In the genomic region with DNA sequence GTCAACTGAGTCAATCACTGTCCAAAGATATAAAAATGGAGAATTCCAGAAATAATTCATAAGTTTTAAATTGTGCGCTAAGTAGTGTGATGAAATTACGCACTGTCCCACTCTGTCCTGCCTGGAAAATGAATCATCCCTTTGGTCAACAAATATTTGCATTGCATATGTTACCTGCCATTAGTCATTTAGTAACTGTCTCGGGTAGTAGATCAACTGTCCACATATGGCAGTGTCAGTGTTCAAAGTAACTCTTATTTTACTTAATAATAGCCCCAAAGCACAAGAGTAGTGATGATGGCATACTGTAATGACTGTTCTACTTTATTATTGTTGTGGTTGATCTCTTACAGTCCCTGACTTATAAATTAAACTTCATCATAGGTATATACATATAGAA, we compare ENCODE assay signal across 10 cellular contexts. TPM values are rescaled to one million over a fixed set of nuclear protein-coding genes. Genes with fewer than 3 reads are reported as not detected.
A peak's percentile ranks its signal among the peaks of the same experiment; 100 is the strongest.
DNase-seq lines count a peak whose midpoint lies in the region; ATAC-seq and TF ChIP-seq lines count a peak whose summit lies in the region.
"Had no signal": no experiment of that assay in that cellular context is flagged by ENCODE, and none has a peak within 500 bp of the region (broad histone marks: within the 10 kb centered on the region; RNA-seq: fewer than 3 reads in every experiment).

No MANE protein-coding gene starts in this region.

- no peak for ATAC-seq in GM18858 (IDR thresholded peaks at IDR 0.05; ENCODE audit: unreplicated experiment)

- H3K4me1 ChIP-seq in ES-I3 (ENCODE audit: insufficient read depth, low read length) = peaks cover 33% of the 10 kb centered on the region; the same call in 1 of the 2 replicates
- H3K4me1 ChIP-seq in OCI-LY7 (ENCODE audit: insufficient read depth, low read length, poor library complexity, severe bottlenecking) = peaks cover 16% of the 10 kb centered on the region
- peaks cover 35% of the 10 kb centered on the region for H3K4me1 ChIP-seq in endocrine pancreas (ENCODE audit: control insufficient read depth, insufficient read depth, low read length)

- DNase-seq in OCI-LY7 (ENCODE audit: low spot score) = no peak
- DNase-seq in nephron progenitor cell = no peak
- no peak for DNase-seq in AML-193 (lab: John Stamatoyannopoulos, UW)
- DNase-seq in HT-29 (ENCODE audit: low spot score) = no peak
- no peak for DNase-seq in occipital lobe (lab: John Stamatoyannopoulos, UW)
- DNase-seq: central memory CD4-positive, alpha-beta T cell; stimulated activated CD4-positive, alpha-beta T cell treated with anti-CD3 and anti-CD28 coated beads, Interleukin-12 subunit alpha, Interleukin-12 subunit beta, amount 100 ng/mL, for 4 hours had no signal

- no peaks in the 10 kb centered on the region for H3K27me3 ChIP-seq in endocrine pancreas (ENCODE audit: control insufficient read depth, insufficient read depth, low read length)

- H3K9me2 ChIP-seq in OCI-LY7 (ENCODE audit: insufficient read depth, low read length) = no peaks in the 10 kb centered on the region

- no peak overlapping the region for H3K27ac ChIP-seq in OCI-LY7 (ENCODE audit: low read depth, low read length, poor library complexity, severe bottlenecking)

- peaks cover 82% of the 10 kb centered on the region for H3K79me2 ChIP-seq in OCI-LY7 (ENCODE audit: insufficient read depth, low read depth, low read length)

- POLR2A ChIA-PET in OCI-LY7 (lab: Charles Lee) = interaction anchor here (1.0 to 1.5 kb wide), 2 partner anchors 9 to 14 kb away, joined by 3 to 6 read pairs; no protein-coding TSS in a partner anchor

- H3K4me3 ChIP-seq in OCI-LY7 (ENCODE audit: low read depth, low read length, poor library complexity, severe bottlenecking) (no peak overlapping the region), endocrine pancreas (ENCODE audit: control insufficient read depth, insufficient read depth, low read length) (peak overlapping the region; percentile 100)

- H3K4me1 Mint-ChIP-seq in nephron progenitor cell = peaks cover 31% of the 10 kb centered on the region

- H3K27ac Mint-ChIP-seq in nephron progenitor cell = no peak overlapping the region

- H3K9ac ChIP-seq in ES-I3 (ENCODE audit: low read depth, low read length) = peak overlapping the region; percentile 100; the same call in 1 of the 2 replicates
- H3K9ac ChIP-seq in endocrine pancreas (ENCODE audit: control insufficient read depth, insufficient read depth, low read length) = no peak overlapping the region

- H2AFZ ChIP-seq in OCI-LY7 (ENCODE audit: low read length) = no peak overlapping the region

- H4K20me1 ChIP-seq in OCI-LY7 (ENCODE audit: insufficient read depth, low read length) = peaks cover 60% of the 10 kb centered on the region

- peaks cover 36% of the 10 kb centered on the region for H3K36me3 Mint-ChIP-seq in nephron progenitor cell (ENCODE audit: low read depth)

- H3K9me3 ChIP-seq in ES-I3 (ENCODE audit: control insufficient read depth, insufficient read depth, low read length) (no peaks in the 10 kb centered on the region), OCI-LY7 (ENCODE audit: low read length) (no peaks in the 10 kb centered on the region), endocrine pancreas (ENCODE audit: control insufficient read depth, low read length) (no peaks in the 10 kb centered on the region)

- no TSS peak for BruUV-seq in OCI-LY7 (replicated peaks; lab: Mats Ljungman, UMichigan)

- H3K4me3 Mint-ChIP-seq in nephron progenitor cell = peak overlapping the region; percentile 52

- H3K9me3 Mint-ChIP-seq in nephron progenitor cell = no peaks in the 10 kb centered on the region

- CTCF ChIA-PET in OCI-LY7 (lab: Charles Lee; ENCODE audit: unreplicated experiment) = no interaction called here

- TF ChIP-seq CTCF in OCI-LY7 (conservative IDR thresholded peaks at IDR 0.05; ENCODE audit: low read length) = no peak
- no peak for TF ChIP-seq CTCF in nephron progenitor cell (IDR thresholded peaks at IDR 0.05)

- H3K36me3 ChIP-seq in ES-I3 (ENCODE audit: insufficient read depth, low read length) = peaks cover 7% of the 10 kb centered on the region; the same call in 1 of the 2 replicates
- peaks cover 55% of the 10 kb centered on the region for H3K36me3 ChIP-seq in OCI-LY7 (ENCODE audit: insufficient read depth, low read length)
- H3K36me3 ChIP-seq in endocrine pancreas (ENCODE audit: control insufficient read depth, insufficient read depth, low read length) = no peaks in the 10 kb centered on the region

- peaks cover 3% of the 10 kb centered on the region for H3K27me3 Mint-ChIP-seq in nephron progenitor cell (ENCODE audit: low read depth, poor library complexity)

- peak overlapping the region; percentile 86 for H3K4me2 ChIP-seq in OCI-LY7 (ENCODE audit: low read length)

- intact Hi-C loops in OCI-LY7 (cut with micrococcal nuclease; ENCODE audit: unreplicated experiment) = loop anchor here (10.0 kb wide), 1 partner anchor 802 kb away; a partner anchor contains a TSS

RNA-seq across cellular contexts. Expression of a gene that starts 3.4 kb away (rescaled TPM):
- total RNA-seq in OCI-LY7 (2014; rRNA removed; shearing (Covaris generic)) = 62.4 and 65.3 TPM in 2 replicates
- total RNA-seq in OCI-LY7 (2022) = 93.0 and 102 TPM in 2 replicates
- 27.7 and 27.8 TPM in 2 replicates for total RNA-seq in HT-29 (2014; rRNA removed; shearing (Covaris generic))
- total RNA-seq in occipital lobe = 103 TPM
